25 cellular contexts compared by ENCODE assay signal in genomic region chr12:94219622-94220302, GRCh38.
"Had no signal": no experiment of that assay in that cellular context is flagged by ENCODE, and none has a peak within 500 bp of the region (broad histone marks: within the 10 kb centered on the region; RNA-seq: fewer than 3 reads in every experiment).

No MANE protein-coding gene starts in this region.

- ATAC-seq: foreskin keratinocyte; gastroesophageal sphincter; heart left ventricle; left lobe of liver; mucosa of descending colon; natural killer cell treated with Interleukin-12 subunit alpha and Interleukin-12 subunit beta and Interleukin-15 and Interleukin-18, amount 100 ng/mL, for 72 hours; right lobe of liver had no signal

- H3K4me1 ChIP-seq: esophagus muscularis mucosa, foreskin keratinocyte, gastroesophageal sphincter, heart left ventricle, parathyroid adenoma, right lobe of liver, stomach, thyroid gland had no signal

- H3K27me3 ChIP-seq: esophagus muscularis mucosa, gastroesophageal sphincter, heart left ventricle, right lobe of liver, stomach, thyroid gland had no signal

- H3K79me2 ChIP-seq: hepatocyte, parathyroid adenoma had no signal

- H3K36me3 ChIP-seq: esophagus muscularis mucosa, gastroesophageal sphincter, right lobe of liver, stomach, thyroid gland had no signal

- H3K4me2 ChIP-seq: hepatocyte had no signal

- H3K27ac ChIP-seq: esophagus muscularis mucosa, foreskin keratinocyte, gastroesophageal sphincter, heart left ventricle, hepatocyte, parathyroid adenoma, right lobe of liver, stomach, thyroid gland had no signal

- H3K27me3 Mint-ChIP-seq: naive B cell; natural killer cell treated with Interleukin-12 subunit alpha and Interleukin-12 subunit beta and Interleukin-15 and Interleukin-18, amount 100 ng/mL, for 72 hours; progenitor cell of endocrine pancreas had no signal

- DNase-seq: cortex of kidney; foreskin keratinocyte; heart left ventricle; kidney; mesenchymal stem cell; mucosa of descending colon; naive B cell; right lobe of liver; small intestine; stimulated activated CD4-positive, alpha-beta T cell treated with anti-CD3 and anti-CD28 coated beads, Interleukin-15, amount 100 ng/mL, for 24 hours; stimulated activated CD4-positive, alpha-beta T cell treated with anti-CD3 and anti-CD28 coated beads, Interleukin-2, amount 100 ng/mL, for 48 hours; stimulated activated naive CD4-positive, alpha-beta T cell treated with Interleukin-2 at 50 U/mL for 16 hours; stomach; thyroid gland had no signal

- H3K27ac Mint-ChIP-seq: mesothelial cell of epicardium, progenitor cell of endocrine pancreas, type B pancreatic cell had no signal

- H3K36me3 Mint-ChIP-seq: mesothelial cell of epicardium, type B pancreatic cell had no signal

- H3K9me3 Mint-ChIP-seq: mesothelial cell of epicardium; natural killer cell treated with Interleukin-12 subunit alpha and Interleukin-12 subunit beta and Interleukin-15 and Interleukin-18, amount 100 ng/mL, for 72 hours; neural crest cell; type B pancreatic cell had no signal

- H3K4me3 ChIP-seq: esophagus muscularis mucosa, gastroesophageal sphincter, heart left ventricle, hepatocyte, lung, mucosa of descending colon, right lobe of liver, stomach, thyroid gland had no signal

- H2AFZ ChIP-seq: hepatocyte, parathyroid adenoma had no signal

- H3K9me3 ChIP-seq: esophagus muscularis mucosa, gastroesophageal sphincter, heart left ventricle, mucosa of descending colon, right lobe of liver, stomach, thyroid gland had no signal

- H3K4me1 Mint-ChIP-seq: mesothelial cell of epicardium had no signal

- H3K9ac ChIP-seq: parathyroid adenoma had no signal

- H3K4me3 Mint-ChIP-seq: mesothelial cell of epicardium; natural killer cell treated with Interleukin-12 subunit alpha and Interleukin-12 subunit beta and Interleukin-15 and Interleukin-18, amount 100 ng/mL, for 72 hours; neural crest cell; type B pancreatic cell had no signal
